In the genomic region with DNA sequence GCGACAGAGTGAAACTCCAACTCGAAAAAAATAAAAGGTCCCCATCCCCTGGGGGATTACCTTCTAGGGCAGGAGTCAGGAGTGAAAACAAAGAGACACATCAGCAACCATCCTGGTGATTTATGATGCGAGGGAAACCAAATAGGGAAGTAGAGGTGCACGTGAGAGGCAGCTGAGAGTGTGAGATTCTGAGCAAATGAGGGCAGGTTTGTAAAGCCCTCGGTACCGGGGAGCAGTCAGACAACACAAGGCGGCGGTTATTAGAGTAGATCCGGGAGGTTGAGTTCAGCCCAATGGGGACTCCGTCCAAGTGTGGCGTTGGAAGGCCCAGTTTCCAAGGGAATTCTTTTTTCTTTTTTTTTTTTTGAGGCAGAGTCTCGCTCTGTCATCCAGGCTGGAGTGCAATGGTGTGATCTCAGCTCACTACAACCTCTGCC, we compare ENCODE assay signal across 16 cellular contexts. TPM values are rescaled to one million over a fixed set of nuclear protein-coding genes. Genes with fewer than 3 reads are reported as not detected.
DNase-seq lines count a peak whose midpoint lies in the region; ATAC-seq, FAIRE-seq and TF ChIP-seq lines count a peak whose summit lies in the region.
"Had no signal": no experiment of that assay in that cellular context is flagged by ENCODE, and none has a peak within 500 bp of the region (broad histone marks: within the 10 kb centered on the region; RNA-seq: fewer than 3 reads in every experiment).

No MANE protein-coding gene starts in this region.

- no peak for TF ChIP-seq CTCF in Calu3 (IDR thresholded peaks at IDR 0.05; ENCODE audit: unreplicated experiment)
- no peak for TF ChIP-seq CTCF in GM20000 (IDR thresholded peaks at IDR 0.05; ENCODE audit: extremely low read depth, missing control alignments)
- no peak for TF ChIP-seq CTCF in endodermal cell (conservative IDR thresholded peaks at IDR 0.05)
- TF ChIP-seq CTCF in foreskin keratinocyte (conservative IDR thresholded peaks at IDR 0.05), result no peak

- H3K27me3 Mint-ChIP-seq in Calu3 (ENCODE audit: unreplicated experiment) (no peaks in the 10 kb centered on the region), endodermal cell (ENCODE audit: insufficient read depth) (no peaks in the 10 kb centered on the region)

- DNase-seq in Calu3 (no peak), GM20000 (ENCODE audit: low spot score) (peak; percentile 62), NOMO-1 (lab: John Stamatoyannopoulos, UW; ENCODE audit: unreplicated experiment in 2 of 2) (peak; percentile 49 to 80), endodermal cell (peak; percentile 60), H54 (ENCODE audit: insufficient read length, low spot score) (no peak), foreskin keratinocyte (no peak)
- DNase-seq: activated CD8-positive, alpha-beta memory T cell treated with anti-CD3 and anti-CD28 coated beads, Interleukin-2, amount 50 U/mL, for 48 hours; HFFc6; Right ventricle myocardium superior; WERI-Rb-1 had no signal

- ATAC-seq in HG03469 (IDR thresholded peaks at IDR 0.05; ENCODE audit: unreplicated experiment) (no peak), HG02852 (IDR thresholded peaks at IDR 0.05; ENCODE audit: unreplicated experiment) (no peak), foreskin keratinocyte (no peak)
- ATAC-seq: HepG2, sciatic nerve had no signal

- intact Hi-C loops in Calu3 (cut with micrococcal nuclease; ENCODE audit: unreplicated experiment), result no loop called here

- no peak overlapping the region for H3K27ac Mint-ChIP-seq in Calu3 (ENCODE audit: unreplicated experiment)
- peak overlapping the region; percentile 81 for H3K27ac Mint-ChIP-seq in endodermal cell
- H3K27ac Mint-ChIP-seq: HFFc6 had no signal

- H3K36me3 Mint-ChIP-seq in Calu3 (ENCODE audit: insufficient read depth, unreplicated experiment) (peaks cover 99% of the 10 kb centered on the region), endodermal cell (ENCODE audit: low read depth) (peaks cover 64% of the 10 kb centered on the region)

- H3K4me3 Mint-ChIP-seq in Calu3 (ENCODE audit: low read depth, unreplicated experiment), result peak overlapping the region; percentile 17
- H3K4me3 Mint-ChIP-seq in endodermal cell, result no peak overlapping the region
- H3K4me3 Mint-ChIP-seq: HFFc6 had no signal

- no peak overlapping the region for H3K9ac ChIP-seq in endodermal cell (ENCODE audit: extremely low read depth, low read length, poor library complexity, severe bottlenecking)

- no peaks in the 10 kb centered on the region for H3K9me3 ChIP-seq in endodermal cell (ENCODE audit: control insufficient read depth, low read length)

- H3K27ac ChIP-seq in endodermal cell (ENCODE audit: low read depth, low read length), result no peak overlapping the region
- no peak overlapping the region for H3K27ac ChIP-seq in foreskin keratinocyte
- H3K27ac ChIP-seq: WERI-Rb-1 had no signal

- TF ChIP-seq POLR2A in H54 (IDR thresholded peaks at IDR 0.05; ENCODE audit: low read depth, low read length), result no peak

- no TSS peak for BruUV-seq in Calu3 (replicated peaks; lab: Mats Ljungman, UMichigan)

- H3K4me1 Mint-ChIP-seq in Calu3 (ENCODE audit: low read depth, unreplicated experiment) (peaks cover 27% of the 10 kb centered on the region), endodermal cell (peaks cover 33% of the 10 kb centered on the region)

- H3K9me3 Mint-ChIP-seq in Calu3 (ENCODE audit: low read depth, unreplicated experiment) (no peaks in the 10 kb centered on the region), endodermal cell (no peaks in the 10 kb centered on the region)
- H3K9me3 Mint-ChIP-seq: HFFc6 had no signal

- H3K36me3 ChIP-seq in endodermal cell (ENCODE audit: control insufficient read depth, insufficient read depth, low read length), result peaks cover 21% of the 10 kb centered on the region
- H3K36me3 ChIP-seq: WERI-Rb-1 had no signal

- 77 to 81% methylated on average over 12 of the region's 12 CpGs for WGBS in endodermal cell (ENCODE audit: insufficient coverage in 1 of 2, insufficient read length in 1 of 2), 2 experiments

- H3K4me3 ChIP-seq in endodermal cell (ENCODE audit: low read length), result no peak overlapping the region

- H3K27me3 ChIP-seq in endodermal cell (ENCODE audit: control insufficient read depth, insufficient read depth, low read length, poor library complexity, severe bottlenecking) (no peaks in the 10 kb centered on the region), foreskin keratinocyte (no peaks in the 10 kb centered on the region)

- peaks cover 23% of the 10 kb centered on the region for H3K4me1 ChIP-seq in endodermal cell (ENCODE audit: control insufficient read depth, insufficient read depth, low read length)
- no peaks in the 10 kb centered on the region for H3K4me1 ChIP-seq in foreskin keratinocyte

- no peak for FAIRE-seq in H54 (lab: Jason Lieb, UNC)
- FAIRE-seq: colon, HepG2, keratinocyte had no signal

- CTCF ChIA-PET in Calu3 (lab: Charles Lee), result no interaction called here

RNA-seq across cellular contexts. Expression of gene ARMC7, which starts 7.4 kb away (rescaled TPM):
- total RNA-seq in Calu3 (2022) (18.6 and 19.8 TPM in 2 replicates), endodermal cell (10 to 100 TPM; 20.0 to 26.6 TPM), foreskin keratinocyte (3.5 and 4.4 TPM in 2 replicates)
- 14.0 TPM for polyA plus RNA-seq in endodermal cell (2013, experiment 1 of 2)
- polyA plus RNA-seq in endodermal cell (2013, experiment 2 of 2), result 12.3 TPM
- polyA plus RNA-seq in foreskin keratinocyte, result 5.8 and 6.5 TPM in 2 replicates

RNA-seq across cellular contexts. Expression of gene SLC16A5, which starts 14.6 kb away (rescaled TPM):
- total RNA-seq in Calu3 (2022) (124 and 187 TPM in 2 replicates), endodermal cell (10 to 100 TPM; 28.8 to 54.0 TPM), foreskin keratinocyte (3.2 and 3.4 TPM in 2 replicates)
- 10.8 TPM for polyA plus RNA-seq in endodermal cell (2013, experiment 1 of 2)
- polyA plus RNA-seq in endodermal cell (2013, experiment 2 of 2), result 7.6 TPM
- 2.0 and 2.2 TPM in 2 replicates for polyA plus RNA-seq in foreskin keratinocyte

RNA-seq across cellular contexts. Expression of gene NT5C, which starts 29.1 kb away (rescaled TPM):
- total RNA-seq in Calu3 (2022), result 56.6 and 58.2 TPM in 2 replicates
- total RNA-seq in endodermal cell, result 10 to 100 TPM; 69.1 to 80.3 TPM
- 71.1 TPM for polyA plus RNA-seq in endodermal cell (2013, experiment 1 of 2)
- 57.0 TPM for polyA plus RNA-seq in endodermal cell (2013, experiment 2 of 2)
- total RNA-seq in foreskin keratinocyte, result 76.5 and 76.8 TPM in 2 replicates
- polyA plus RNA-seq in foreskin keratinocyte, result 109 and 111 TPM in 2 replicates

RNA-seq across cellular contexts. Expression of gene JPT1, which starts 51.9 kb away (rescaled TPM):
- total RNA-seq in Calu3 (2022), result 479 and 546 TPM in 2 replicates
- total RNA-seq in endodermal cell, result 100 to 1,000 TPM; 148 to 156 TPM
- polyA plus RNA-seq in endodermal cell (2013, experiment 1 of 2), result 352 TPM
- polyA plus RNA-seq in endodermal cell (2013, experiment 2 of 2), result 339 TPM
- 463 and 622 TPM in 2 replicates for total RNA-seq in foreskin keratinocyte
- polyA plus RNA-seq in foreskin keratinocyte, result 705 and 905 TPM in 2 replicates

RNA-seq across cellular contexts. Expression of gene KCTD2, which starts 55.4 kb away (rescaled TPM):
- 24.4 TPM in 2 replicates for total RNA-seq in Calu3 (2022)
- 10 to 100 TPM; 27.7 to 32.8 TPM for total RNA-seq in endodermal cell
- polyA plus RNA-seq in endodermal cell (2013, experiment 1 of 2), result 29.2 TPM
- 25.5 TPM for polyA plus RNA-seq in endodermal cell (2013, experiment 2 of 2)
- 11.6 and 12.7 TPM in 2 replicates for total RNA-seq in foreskin keratinocyte
- 7.3 and 7.7 TPM in 2 replicates for polyA plus RNA-seq in foreskin keratinocyte

Comparison
In these comparisons a context has a peak if more than half of its experiments do, and no peak if none do; other contexts are left out.
1. DNase-seq: peak in GM20000 (single experiment), NOMO-1 (2 of 2) and endodermal cell (single experiment); none in Calu3 (single experiment), H54 (single experiment) and foreskin keratinocyte (0 of 2).